Comparison of ENCODE assay signal across 10 cellular contexts in genomic region chr21:18369115-18369514, GRCh38. TPM values are rescaled to one million over a fixed set of nuclear protein-coding genes. Genes with fewer than 3 reads are reported as not detected.
DNase-seq lines count a peak whose midpoint lies in the region; TF ChIP-seq lines count a peak whose summit lies in the region.
"Had no signal": no experiment of that assay in that cellular context is flagged by ENCODE, and none has a peak within 500 bp of the region (broad histone marks: within the 10 kb centered on the region; RNA-seq: fewer than 3 reads in every experiment).

No MANE protein-coding gene starts in this region.

- DNase-seq in HFFc6 (no peak), NCI-H345 treated with DMSO at 0.1 percent for 48 hours (lab: John Stamatoyannopoulos, UW; ENCODE audit: unreplicated experiment) (peak; percentile 7), cerebellar cortex (ENCODE audit: low spot score) (peak; percentile 16), neural crest cell (ENCODE audit: low read depth, low spot score) (no peak), NCI-H2196 treated with DMSO at 0.1 percent for 48 hours (lab: John Stamatoyannopoulos, UW; ENCODE audit: unreplicated experiment) (no peak), GOT3 (lab: John Stamatoyannopoulos, UW) (no peak)
- no peak for DNase-seq in activated CD4-positive, alpha-beta T cell treated with anti-CD3 and anti-CD28 coated beads, Interleukin-2, amount 50 U/mL, for 48 hours
- no peak for DNase-seq in activated CD4-positive, alpha-beta T cell treated with anti-CD3 and anti-CD28 coated beads, Interleukin-2, amount 10 ng/mL, durations not matched to agents 24 days and 14 days
- DNase-seq: activated CD8-positive, alpha-beta memory T cell treated with anti-CD3 and anti-CD28 coated beads for 24 hours; sigmoid colon had no signal

- H3K4me1 Mint-ChIP-seq in HFFc6 (ENCODE audit: low read depth) (no peaks in the 10 kb centered on the region), neural crest cell (no peaks in the 10 kb centered on the region)
- H3K4me1 Mint-ChIP-seq in activated CD4-positive, alpha-beta T cell treated with anti-CD3 and anti-CD28 coated beads, Interleukin-2, amount 10 ng/mL, durations not matched to agents 24 days and 14 days, result no peaks in the 10 kb centered on the region

- no peak overlapping the region for H3K4me3 Mint-ChIP-seq in HFFc6
- H3K4me3 Mint-ChIP-seq in neural crest cell, result no peak overlapping the region
- no peak overlapping the region for H3K4me3 Mint-ChIP-seq in activated CD4-positive, alpha-beta T cell treated with anti-CD3 and anti-CD28 coated beads, Interleukin-2, amount 10 ng/mL, durations not matched to agents 24 days and 14 days

- peak; percentile 17; the same call in 1 of the 2 replicates for TF ChIP-seq CTCF in HFFc6 (IDR thresholded peaks at IDR 0.05)
- peak; percentile 60 for TF ChIP-seq CTCF in neural crest cell (conservative IDR thresholded peaks at IDR 0.05)

- H3K27ac Mint-ChIP-seq in HFFc6 (no peak overlapping the region), neural crest cell (ENCODE audit: unreplicated experiment) (no peak overlapping the region)
- H3K27ac Mint-ChIP-seq in activated CD4-positive, alpha-beta T cell treated with anti-CD3 and anti-CD28 coated beads, Interleukin-2, amount 10 ng/mL, durations not matched to agents 24 days and 14 days, result no peak overlapping the region

- intact Hi-C loops in activated CD4-positive, alpha-beta T cell treated with anti-CD3 and anti-CD28 coated beads, Interleukin-2, amount 10 ng/mL, durations not matched to agents 24 days and 14 days (cut with micrococcal nuclease), result no loop called here

- H3K9me3 Mint-ChIP-seq in HFFc6 (peaks cover 31% of the 10 kb centered on the region), neural crest cell (no peaks in the 10 kb centered on the region)
- no peaks in the 10 kb centered on the region for H3K9me3 Mint-ChIP-seq in activated CD4-positive, alpha-beta T cell treated with anti-CD3 and anti-CD28 coated beads, Interleukin-2, amount 10 ng/mL, durations not matched to agents 24 days and 14 days

- H3K27me3 Mint-ChIP-seq in HFFc6 (ENCODE audit: insufficient read depth), result no peaks in the 10 kb centered on the region
- H3K27me3 Mint-ChIP-seq in neural crest cell (ENCODE audit: low read depth), result no peaks in the 10 kb centered on the region
- no peaks in the 10 kb centered on the region for H3K27me3 Mint-ChIP-seq in activated CD4-positive, alpha-beta T cell treated with anti-CD3 and anti-CD28 coated beads, Interleukin-2, amount 10 ng/mL, durations not matched to agents 24 days and 14 days

- H3K36me3 Mint-ChIP-seq in HFFc6 (ENCODE audit: low read depth), result no peaks in the 10 kb centered on the region
- H3K36me3 Mint-ChIP-seq in neural crest cell (ENCODE audit: low read depth), result no peaks in the 10 kb centered on the region
- no peaks in the 10 kb centered on the region for H3K36me3 Mint-ChIP-seq in activated CD4-positive, alpha-beta T cell treated with anti-CD3 and anti-CD28 coated beads, Interleukin-2, amount 10 ng/mL, durations not matched to agents 24 days and 14 days (ENCODE audit: low read depth)

RNA-seq across cellular contexts. Expression of gene TMPRSS15, which starts 34.5 kb away (rescaled TPM):
- not detected for total RNA-seq in HFFc6 (2021; fragmentation: NEBNext Ultra II Directional; extraction: Animal tissue kit (Norgen Biotek cat#: 25700))
- not detected in 2 replicates for total RNA-seq in neural crest cell
- total RNA-seq in activated CD4-positive, alpha-beta T cell treated with anti-CD3 and anti-CD28 coated beads, Interleukin-2, amount 10 ng/mL, durations not matched to agents 24 days and 14 days, result not detected in 2 replicates
- total RNA-seq: sigmoid colon had no signal

Comparison
In these comparisons a context has a peak if more than half of its experiments do, and no peak if none do; other contexts are left out.
1. DNase-seq: peak in NCI-H345 treated with DMSO at 0.1 percent for 48 hours (single experiment) and cerebellar cortex (single experiment); none in HFFc6 (single experiment), neural crest cell (single experiment), activated CD4-positive, alpha-beta T cell treated with anti-CD3 and anti-CD28 coated beads, Interleukin-2, amount 50 U/mL, for 48 hours (0 of 2), NCI-H2196 treated with DMSO at 0.1 percent for 48 hours (single experiment), activated CD4-positive, alpha-beta T cell treated with anti-CD3 and anti-CD28 coated beads, Interleukin-2, amount 10 ng/mL, durations not matched to agents 24 days and 14 days (single experiment) and GOT3 (single experiment).